ENCODE assay signal across 11 cellular contexts in genomic region chr5:180873628-180874520, GRCh38. TPM values are rescaled to one million over a fixed set of nuclear protein-coding genes. Genes with fewer than 3 reads are reported as not detected.
A peak's percentile ranks its signal among the peaks of the same experiment; 100 is the strongest.
DNase-seq lines count a peak whose midpoint lies in the region; ATAC-seq and TF ChIP-seq lines count a peak whose summit lies in the region.
"Had no signal": no experiment of that assay in that cellular context is flagged by ENCODE, and none has a peak within 500 bp of the region (broad histone marks: within the 10 kb centered on the region; RNA-seq: fewer than 3 reads in every experiment).

No MANE protein-coding gene starts in this region.

- no peaks in the 10 kb centered on the region for H4K20me1 ChIP-seq in smooth muscle cell (ENCODE audit: low read depth)

- H3K27me3 ChIP-seq in smooth muscle cell (ENCODE audit: low read depth): no peaks in the 10 kb centered on the region
- H3K27me3 ChIP-seq: BE2C had no signal

- DNase-seq in activated CD4-positive, alpha-beta T cell treated with anti-CD3 and anti-CD28 coated beads, Interleukin-2, amount 50 U/mL, for 48 hours: peak; percentile 5 to 9
- DNase-seq in activated CD4-positive, alpha-beta T cell treated with anti-CD3 and anti-CD28 coated beads, Interleukin-2, amount 50 U/mL, for 1 hour: no peak
- peak; percentile 97 for DNase-seq in NOMO-1 treated with DMSO at 0.1 percent for 48 hours (lab: John Stamatoyannopoulos, UW; ENCODE audit: unreplicated experiment)
- DNase-seq in choroid plexus epithelial cell (ENCODE audit: low read depth): peak; percentile 39
- no peak for DNase-seq in smooth muscle cell (lab: John Stamatoyannopoulos, UW; ENCODE audit: unreplicated experiment)
- no peak for DNase-seq in cerebellar nuclear complex (lab: John Stamatoyannopoulos, UW)
- DNase-seq in NK-92 treated with Interleukin-12 subunit alpha and Interleukin-12 subunit beta, amount 100 ng/mL, for 24 hours (lab: John Stamatoyannopoulos, UW): no peak
- DNase-seq: BE2C, WERI-Rb-1 had no signal

- peak overlapping the region; percentile 10 for H3K27ac ChIP-seq in smooth muscle cell (ENCODE audit: low read depth)
- H3K27ac ChIP-seq: WERI-Rb-1 had no signal

- 65% methylated on average over 13 of the region's 13 CpGs for WGBS in smooth muscle cell (ENCODE audit: low lambda C conversion rate)

- H3K9me3 ChIP-seq in smooth muscle cell (replicated peaks; ENCODE audit: low read depth): no peaks in the 10 kb centered on the region
- H3K9me3 ChIP-seq: BE2C had no signal

- no peaks in the 10 kb centered on the region for H3K36me3 ChIP-seq in smooth muscle cell (ENCODE audit: low read depth)
- H3K36me3 ChIP-seq: BE2C, WERI-Rb-1 had no signal

- H3K4me3 ChIP-seq in choroid plexus epithelial cell (ENCODE audit: low read depth, low read length) (no peak overlapping the region), smooth muscle cell (no peak overlapping the region)

- peaks cover 4% of the 10 kb centered on the region for H3K4me1 ChIP-seq in smooth muscle cell (ENCODE audit: low read depth)
- H3K4me1 ChIP-seq: BE2C had no signal

- H3K4me2 ChIP-seq in smooth muscle cell: no peak overlapping the region

- peak overlapping the region; percentile 12 for H2AFZ ChIP-seq in smooth muscle cell (ENCODE audit: low read depth)

- TF ChIP-seq CTCF in choroid plexus epithelial cell (conservative IDR thresholded peaks at IDR 0.05; ENCODE audit: low read depth, low read length) (no peak), smooth muscle cell (IDR thresholded peaks at IDR 0.05; ENCODE audit: borderline replicate concordance, insufficient read depth, poor library complexity, severe bottlenecking) (no peak)

- no peaks in the 10 kb centered on the region for H3K79me2 ChIP-seq in smooth muscle cell (ENCODE audit: low read depth)

- no peak for ATAC-seq in GM21528 (IDR thresholded peaks at IDR 0.05; ENCODE audit: low FRiP score, unreplicated experiment)

- H3F3A ChIP-seq in smooth muscle cell (ENCODE audit: low read depth): no peaks in the 10 kb centered on the region

- no peak overlapping the region for H3K9ac ChIP-seq in smooth muscle cell (ENCODE audit: low read depth)

RNA-seq across cellular contexts. Expression of gene ZFP62, which starts 12.8 kb away (rescaled TPM):
- 9.2 and 14.5 TPM in 2 replicates for total RNA-seq in smooth muscle cell
- polyA plus RNA-seq in smooth muscle cell: 6.4 and 10.0 TPM in 2 replicates

RNA-seq across cellular contexts. Expression of gene BTNL8, which starts 25.1 kb away (rescaled TPM):
- total RNA-seq in smooth muscle cell: not detected in 2 replicates
- not detected in 2 replicates for polyA plus RNA-seq in smooth muscle cell
- total RNA-seq: epithelial cell of proximal tubule had no signal

Comparison
In these comparisons a context has a peak if more than half of its experiments do, and no peak if none do; other contexts are left out.
1. DNase-seq: peak in activated CD4-positive, alpha-beta T cell treated with anti-CD3 and anti-CD28 coated beads, Interleukin-2, amount 50 U/mL, for 48 hours (2 of 2), NOMO-1 treated with DMSO at 0.1 percent for 48 hours (single experiment) and choroid plexus epithelial cell (single experiment); none in activated CD4-positive, alpha-beta T cell treated with anti-CD3 and anti-CD28 coated beads, Interleukin-2, amount 50 U/mL, for 1 hour (single experiment), smooth muscle cell (single experiment), cerebellar nuclear complex (0 of 2) and NK-92 treated with Interleukin-12 subunit alpha and Interleukin-12 subunit beta, amount 100 ng/mL, for 24 hours (single experiment).